ENCODE assay signal across 8 cellular contexts in genomic region chr14:73741386-73741875, GRCh38. TPM values are rescaled to one million over a fixed set of nuclear protein-coding genes. Genes with fewer than 3 reads are reported as not detected.
DNase-seq lines count a peak whose midpoint lies in the region; ATAC-seq and TF ChIP-seq lines count a peak whose summit lies in the region.

No MANE protein-coding gene starts in this region.

- peaks cover 59 to 70% (median 68%) of the 10 kb centered on the region in 3 donors for H3K4me1 Mint-ChIP-seq in T-cell

- peak overlapping the region; percentile 66 to 90 (median 70) for H3K4me3 Mint-ChIP-seq in T-cell

- POLR2A ChIA-PET in T-cell (lab: Charles Lee) = interaction anchor here (0.5 to 1.3 kb wide), 8 partner anchors 11 to 759 kb away, joined by 3 to 9 read pairs (median 4); a partner anchor contains a TSS

- CTCF ChIA-PET in T-cell (lab: Charles Lee) = interaction anchor here (0.5 to 4.8 kb wide), 14 partner anchors 8 to 210 kb away, joined by 3 to 24 read pairs (median 4); partner anchors contain the start of gene PTGR2 (in 1 of the 2)

- H3K36me3 Mint-ChIP-seq in T-cell = peaks cover 7% of the 10 kb centered on the region

- in situ Hi-C loops in astrocyte of the cerebellum (cut with HindIII; ENCODE audit: low sequenced_read_pairs) = no loop called here

- H3K27ac ChIP-seq in C4-2B = peak overlapping the region; percentile 58

- no peaks in the 10 kb centered on the region for H3K9me3 Mint-ChIP-seq in T-cell

- ATAC-seq in HG02885 (IDR thresholded peaks at IDR 0.05; ENCODE audit: poor library complexity, unreplicated experiment) (peak; percentile 44), T-cell (replicated peaks in 1 of 4) (peak; percentile 71 to 79 (median 76))

- H3K4me3 ChIP-seq in astrocyte of the cerebellum (ENCODE audit: low read depth, low read length) (peak overlapping the region; percentile 4), skeletal muscle cell (ENCODE audit: low read depth, low read length) (peak overlapping the region; percentile 15)

- DNase-seq in T-cell (peak in 27 of 34 experiments; percentile 32 to 72 (median 45)), astrocyte of the cerebellum (ENCODE audit: low read depth) (no peak), hippocampal formation (lab: John Stamatoyannopoulos, UW) (peak; percentile 22 to 30), skeletal muscle cell (ENCODE audit: low read depth) (no peak), DMS53 (lab: John Stamatoyannopoulos, UW) (no peak), NCI-H1694 (lab: John Stamatoyannopoulos, UW) (no peak)

- peak overlapping the region; percentile 93 to 96 for H3K27ac Mint-ChIP-seq in T-cell

- TF ChIP-seq CTCF in C4-2B (conservative IDR thresholded peaks at IDR 0.05) (no peak), astrocyte of the cerebellum (IDR thresholded peaks at IDR 0.05; ENCODE audit: low read depth, low read length, missing control alignments) (peak; percentile 4)

- no peaks in the 10 kb centered on the region for H3K27me3 Mint-ChIP-seq in T-cell

RNA-seq across cellular contexts. Expression of gene PNMA1, which starts 27.2 kb away (rescaled TPM):
- 10 to 100 TPM; 36.2 to 57.9 (median 53.4) TPM for total RNA-seq in T-cell

Comparison
In these comparisons a context has a peak if more than half of its experiments do, and no peak if none do; other contexts are left out.
1. DNase-seq: peak in T-cell (27 of 34) and hippocampal formation (2 of 2); none in astrocyte of the cerebellum (single experiment), skeletal muscle cell (single experiment), DMS53 (single experiment) and NCI-H1694 (single experiment).